ENCODE assay signal across 8 cellular contexts in genomic region chr3:128226794-128227399, GRCh38.
DNase-seq lines count a peak whose midpoint lies in the region; ATAC-seq and TF ChIP-seq lines count a peak whose summit lies in the region.

No MANE protein-coding gene starts in this region.

- no peak overlapping the region for H3K27ac ChIP-seq in colonic mucosa
- peak overlapping the region; percentile 46 for H3K27ac ChIP-seq in vagina

- TF ChIP-seq POLR2A in vagina (IDR thresholded peaks at IDR 0.05): no peak

- H3K9ac ChIP-seq in colonic mucosa (ENCODE audit: low read depth in 2 of 2, low read length in 2 of 2): no peak overlapping the region

- ATAC-seq in HG02798 (IDR thresholded peaks at IDR 0.05; ENCODE audit: poor library complexity, unreplicated experiment) (no peak), GM19397 (IDR thresholded peaks at IDR 0.05; ENCODE audit: unreplicated experiment) (no peak)

- TF ChIP-seq CTCF in AG09309 (IDR thresholded peaks at IDR 0.05; ENCODE audit: control insufficient read depth, insufficient read depth, low read depth, low read length, missing control alignments) (peak; percentile 75), colonic mucosa (IDR thresholded peaks at IDR 0.05) (peak; percentile 53), vagina (IDR thresholded peaks at IDR 0.05) (peak in 2 of 3 experiments; percentile 18 to 24)

- H3K36me3 ChIP-seq in colonic mucosa (no peaks in the 10 kb centered on the region), vagina (no peaks in the 10 kb centered on the region)

- H3K4me3 ChIP-seq in AG09309 (ENCODE audit: control insufficient read depth, low read depth, low read length) (no peak overlapping the region), colonic mucosa (no peak overlapping the region), vagina (no peak overlapping the region)

- no peaks in the 10 kb centered on the region for H3K9me3 ChIP-seq in colonic mucosa
- H3K9me3 ChIP-seq in vagina: no peaks in the 10 kb centered on the region

- H3K4me1 ChIP-seq in colonic mucosa (no peaks in the 10 kb centered on the region), vagina (no peaks in the 10 kb centered on the region)

- DNase-seq in AG09309 (ENCODE audit: low read depth) (no peak), GM19238 (ENCODE audit: insufficient read length, low spot score) (peak; percentile 31), SW480 (ENCODE audit: low spot score) (peak; percentile 13), colonic mucosa (peak; percentile 37), lung microvascular endothelial cell (ENCODE audit: low read depth in 2 of 2) (peak; percentile 56 to 71), vagina (ENCODE audit: extremely low spot score in 2 of 2) (peak in 1 of 2 donors; percentile 42)

- H3K27me3 ChIP-seq in colonic mucosa (no peaks in the 10 kb centered on the region), vagina (no peaks in the 10 kb centered on the region)

- intact Hi-C loops in colonic mucosa (cut with DNase I) (no loop called here), vagina (cut with DNase I) (no loop called here)

Comparison
In these comparisons a context has a peak if more than half of its experiments do, and no peak if none do; other contexts are left out.
1. CTCF ChIP-seq: peak in every context shown above with its lines; median percentile 75 in AG09309; 53 in colonic mucosa; 21 in vagina.